Comparison of ENCODE assay signal across 13 cellular contexts in genomic region chr6:165834613-165835259, GRCh38.
DNase-seq lines count a peak whose midpoint lies in the region; ATAC-seq and TF ChIP-seq lines count a peak whose summit lies in the region.
"Had no signal": no experiment of that assay in that cellular context is flagged by ENCODE, and none has a peak within 500 bp of the region (broad histone marks: within the 10 kb centered on the region; RNA-seq: fewer than 3 reads in every experiment).

No MANE protein-coding gene starts in this region.

- H3K27ac ChIP-seq in adrenal gland (no peak overlapping the region), aorta (ENCODE audit: low read depth in 1 of 2, low read length in 2 of 2) (no peak overlapping the region)
- H3K27ac ChIP-seq: skin epidermis had no signal

- peak; percentile 68 for ATAC-seq in Right ventricle myocardium inferior
- peak; percentile 49 for ATAC-seq in aorta (ENCODE audit: low FRiP score)
- ATAC-seq in GM19023 (IDR thresholded peaks at IDR 0.05; ENCODE audit: unreplicated experiment): no peak
- no peak for ATAC-seq in HG03095 (IDR thresholded peaks at IDR 0.05; ENCODE audit: unreplicated experiment)
- ATAC-seq: effector memory CD8-positive, alpha-beta T cell; T-helper 17 cell had no signal

- H3K4me1 ChIP-seq in adrenal gland (replicated peaks in 1 of 2): no peaks in the 10 kb centered on the region
- no peaks in the 10 kb centered on the region for H3K4me1 ChIP-seq in aorta (ENCODE audit: control insufficient read depth in 1 of 2, insufficient read depth in 2 of 2, low read length in 2 of 2)

- H3K36me3 ChIP-seq in adrenal gland (replicated peaks in 1 of 2) (no peaks in the 10 kb centered on the region), aorta (ENCODE audit: control insufficient read depth in 1 of 2, insufficient read depth in 2 of 2, low read length in 1 of 2) (no peaks in the 10 kb centered on the region)

- H3K27me3 ChIP-seq in adrenal gland (no peaks in the 10 kb centered on the region), aorta (ENCODE audit: control insufficient read depth in 1 of 2, insufficient read depth in 2 of 2, low read length in 1 of 2) (no peaks in the 10 kb centered on the region)

- intact Hi-C loops in Right ventricle myocardium inferior (cut with DNase I): no loop called here
- intact Hi-C loops in cardiac septum (cut with DNase I): no loop called here
- intact Hi-C loops in adrenal gland (cut with DNase I): no loop called here
- intact Hi-C loops in aorta (cut with DNase I): no loop called here

- H3K4me3 ChIP-seq in adrenal gland (no peak overlapping the region), aorta (ENCODE audit: low read length in 2 of 2) (no peak overlapping the region)
- H3K4me3 ChIP-seq: skin epidermis had no signal

- DNase-seq in Right ventricle myocardium inferior (ENCODE audit: missing footprints): no peak
- no peak for DNase-seq in cardiac septum (ENCODE audit: low spot score)
- DNase-seq in adrenal gland: peak in 6 of 7 donors; percentile 35 to 85 (median 56)
- DNase-seq in kidney tubule cell (ENCODE audit: low spot score): peak; percentile 89
- DNase-seq in aorta: no peak
- no peak for DNase-seq in NCI-H1930 (lab: John Stamatoyannopoulos, UW)
- DNase-seq: effector memory CD8-positive, alpha-beta T cell; NCI-H1694; stimulated activated naive B cell treated with anti-CD40 and anti-IgM and Interleukin-4, amounts not matched to agents 10 μg/mL and 1 μg/mL and 100 μg/mL, for 72 hours; T-helper 17 cell had no signal

- 53 to 61% (median 58%) methylated on average over 10 to 11 of the region's 11 CpGs for WGBS in adrenal gland, 4 donors
- WGBS in aorta, 2 donors: 35 to 46% methylated on average over 11 of the region's 11 CpGs

- no peak for TF ChIP-seq CTCF in adrenal gland (IDR thresholded peaks at IDR 0.05)

- H3K9me3 ChIP-seq in adrenal gland (replicated peaks in 1 of 3) (no peaks in the 10 kb centered on the region), aorta (ENCODE audit: control insufficient read depth, low read length) (no peaks in the 10 kb centered on the region)

- TF ChIP-seq POLR2A in adrenal gland (IDR thresholded peaks at IDR 0.05): no peak

Comparison
In these comparisons a context has a peak if more than half of its experiments do, and no peak if none do; other contexts are left out.
1. ATAC-seq: peak in Right ventricle myocardium inferior (single experiment) and aorta (single experiment); none in GM19023 (single experiment) and HG03095 (single experiment).
2. DNase-seq: peak in adrenal gland (6 of 7) and kidney tubule cell (single experiment); none in Right ventricle myocardium inferior (single experiment), cardiac septum (single experiment), aorta (0 of 2) and NCI-H1930 (0 of 2).